ENCODE assay signal across 10 cellular contexts in genomic region chr15:58517252-58517681, GRCh38.
DNase-seq lines count a peak whose midpoint lies in the region; TF ChIP-seq lines count a peak whose summit lies in the region.
"Had no signal": no experiment of that assay in that cellular context is flagged by ENCODE, and none has a peak within 500 bp of the region (broad histone marks: within the 10 kb centered on the region; RNA-seq: fewer than 3 reads in every experiment).

No MANE protein-coding gene starts in this region.

- H3K4me3 ChIP-seq in NB4 (ENCODE audit: low read depth, low read length) (no peak overlapping the region), brain microvascular endothelial cell (ENCODE audit: low read depth, low read length) (no peak overlapping the region), neural progenitor cell (no peak overlapping the region)

- H3K36me3 ChIP-seq in brain microvascular endothelial cell (replicated peaks) (no peaks in the 10 kb centered on the region), neural progenitor cell (no peaks in the 10 kb centered on the region)

- H3K36me3 Mint-ChIP-seq in neural progenitor cell: no peaks in the 10 kb centered on the region

- no peak for TF ChIP-seq POLR2A in NB4 (IDR thresholded peaks at IDR 0.05; ENCODE audit: extremely low read depth, insufficient read length)

- TF ChIP-seq CTCF in GM12873 (IDR thresholded peaks at IDR 0.05; ENCODE audit: insufficient read depth, low read depth, low read length, missing control alignments) (peak; percentile 17), NB4 (IDR thresholded peaks at IDR 0.05; ENCODE audit: low read depth, low read length) (no peak), brain microvascular endothelial cell (IDR thresholded peaks at IDR 0.05; ENCODE audit: low read depth, low read length, missing control alignments) (peak; percentile 20), neural progenitor cell (IDR thresholded peaks at IDR 0.05) (peak; percentile 8), RWPE1 (conservative IDR thresholded peaks at IDR 0.05; ENCODE audit: low read depth) (no peak)

- in situ Hi-C loops in brain microvascular endothelial cell (cut with HindIII; ENCODE audit: low pct_ligation_motif_present, low sequenced_read_pairs): no loop called here

- peaks cover 14% of the 10 kb centered on the region for H3K4me1 ChIP-seq in neural progenitor cell

- no peak overlapping the region for H3K4me2 ChIP-seq in neural progenitor cell

- peaks cover 7% of the 10 kb centered on the region for H3K27me3 Mint-ChIP-seq in neural progenitor cell (ENCODE audit: insufficient read depth, low read depth)

- CTCF ChIA-PET in RWPE1 (lab: Yijun Ruan, JAX): no interaction called here

- no peaks in the 10 kb centered on the region for H4K20me1 ChIP-seq in neural progenitor cell (ENCODE audit: low read depth)

- H3K9ac ChIP-seq in neural progenitor cell: no peak overlapping the region

- no peaks in the 10 kb centered on the region for H3K79me2 ChIP-seq in neural progenitor cell (ENCODE audit: low read depth)

- H3K27me3 ChIP-seq in brain microvascular endothelial cell (replicated peaks) (no peaks in the 10 kb centered on the region), neural progenitor cell (no peaks in the 10 kb centered on the region)

- H3K27ac Mint-ChIP-seq in neural progenitor cell: peak overlapping the region; percentile 62

- peak; percentile 19 for DNase-seq in NB4 (ENCODE audit: low read depth)
- no peak for DNase-seq in brain microvascular endothelial cell
- DNase-seq in neural progenitor cell (ENCODE audit: low spot score): no peak
- DNase-seq in RWPE1 (ENCODE audit: low spot score): no peak
- no peak for DNase-seq in HPDE6-E6E7 (ENCODE audit: extremely low spot score)
- no peak for DNase-seq in NCI-H526 treated with DMSO at 0.1 percent for 48 hours (lab: John Stamatoyannopoulos, UW)
- DNase-seq: dermis blood vessel endothelial cell, NCI-H1105 treated with DMSO at 0.1 percent for 48 hours, occipital lobe had no signal

- H3K4me3 Mint-ChIP-seq in neural progenitor cell: no peak overlapping the region

- H2AFZ ChIP-seq in neural progenitor cell (replicated peaks): no peak overlapping the region

- H3K4me1 Mint-ChIP-seq in neural progenitor cell: peaks cover 55% of the 10 kb centered on the region

- peaks cover 5% of the 10 kb centered on the region for H3K9me3 Mint-ChIP-seq in neural progenitor cell

- H3K9me3 ChIP-seq in neural progenitor cell (ENCODE audit: low read depth): no peaks in the 10 kb centered on the region

- H3F3A ChIP-seq in neural progenitor cell (ENCODE audit: low read depth): no peaks in the 10 kb centered on the region

- H3K27ac ChIP-seq in brain microvascular endothelial cell: no peak overlapping the region
- H3K27ac ChIP-seq in neural progenitor cell: no peak overlapping the region
- H3K27ac ChIP-seq in RWPE1: no peak overlapping the region

- POLR2A ChIA-PET in RWPE1 (lab: Yijun Ruan, JAX; ENCODE audit: low non-redundant PET): no interaction called here

Comparison
In these comparisons a context has a peak if more than half of its experiments do, and no peak if none do; other contexts are left out.
1. CTCF ChIP-seq: peak in GM12873 (single experiment), brain microvascular endothelial cell (single experiment) and neural progenitor cell (single experiment); none in NB4 (single experiment) and RWPE1 (single experiment).